In genomic region chr6:168192901-168193815, GRCh38 we compare ENCODE assay signal across 18 cellular contexts.
A peak's percentile ranks its signal among the peaks of the same experiment; 100 is the strongest.
DNase-seq lines count a peak whose midpoint lies in the region; ATAC-seq, FAIRE-seq and TF ChIP-seq lines count a peak whose summit lies in the region.
"Had no signal": no experiment of that assay in that cellular context is flagged by ENCODE, and none has a peak within 500 bp of the region (broad histone marks: within the 10 kb centered on the region; RNA-seq: fewer than 3 reads in every experiment).

No MANE protein-coding gene starts in this region.

- H3K4me1 ChIP-seq in H1 (replicated peaks in 1 of 4; ENCODE audit: control insufficient read depth in 3 of 4, insufficient read depth in 4 of 4, low read length in 3 of 4): no peaks in the 10 kb centered on the region; a peak in 1 of 7 replicates
- H3K4me1 ChIP-seq in neuronal stem cell (ENCODE audit: control insufficient read depth in 2 of 2, insufficient read depth in 1 of 2, low read depth in 1 of 2, low read length in 2 of 2): peaks cover 3 to 4% of the 10 kb centered on the region in 2 donors
- no peaks in the 10 kb centered on the region for H3K4me1 ChIP-seq in trophoblast cell (ENCODE audit: control insufficient read depth in 1 of 2, insufficient read depth in 2 of 2, low read length in 2 of 2)

- H3K56ac ChIP-seq in H1 (replicated peaks; ENCODE audit: insufficient read length, low read depth, low read length): no peak overlapping the region

- H3K14ac ChIP-seq in H1 (ENCODE audit: insufficient read length) (no peak overlapping the region), neuronal stem cell (ENCODE audit: low read length) (no peak overlapping the region), trophoblast cell (ENCODE audit: low read length) (no peak overlapping the region)

- 0 out of 2 replicates have a peak overlapping the region, but pooled peaks have one; percentile 32 for H2BK20ac ChIP-seq in H1 (ENCODE audit: low read length)

- DNase-seq in Right ventricle myocardium inferior (ENCODE audit: missing footprints) (peak; percentile 50), Right ventricle myocardium superior (no peak), H1 (ENCODE audit: low read depth in 1 of 2, low spot score in 2 of 2) (peak in 1 of 2 experiments; percentile 45), neuronal stem cell (ENCODE audit: low spot score) (no peak), CD1c-positive myeloid dendritic cell (ENCODE audit: extremely low spot score) (no peak), trophoblast cell (no peak)
- DNase-seq: GDM1, NCI-H187 treated with DMSO at 0.1 percent for 48 hours, NCI-H446, OCI-M1, RPMI8226 had no signal

- H2AK5ac ChIP-seq in H1 (ENCODE audit: low read depth, low read length): no peak overlapping the region
- H2AK5ac ChIP-seq in neuronal stem cell (ENCODE audit: low read depth, low read length): peak overlapping the region; percentile 6
- H2AK5ac ChIP-seq in trophoblast cell (ENCODE audit: low read length): no peak overlapping the region

- FAIRE-seq in H1 (lab: Jason Lieb, UNC): no peak
- FAIRE-seq: A204.1, GM12878, HTR-8/SVneo had no signal

- POLR2A ChIA-PET in H1 (lab: Charles Lee; ENCODE audit: partially characterized antibody): interaction anchor here (1.4 kb wide), 1 partner anchor 30 kb away, joined by 3 read pairs; no protein-coding TSS in a partner anchor

- no peak overlapping the region for H3K4ac ChIP-seq in H1 (replicated peaks; ENCODE audit: insufficient read length, low read depth, low read length)
- no peak overlapping the region for H3K4ac ChIP-seq in neuronal stem cell (ENCODE audit: low read length)
- H3K4ac ChIP-seq in trophoblast cell (ENCODE audit: low read depth, low read length): no peak overlapping the region

- no peaks in the 10 kb centered on the region for H3K27me3 ChIP-seq in H1 (replicated peaks in 1 of 4; ENCODE audit: control insufficient read depth in 3 of 4, extremely low read depth in 1 of 4, insufficient read depth in 3 of 4, low read length in 3 of 4)
- H3K27me3 ChIP-seq in neuronal stem cell (ENCODE audit: control insufficient read depth in 3 of 3, insufficient read depth in 3 of 3, low read depth in 1 of 3, low read length in 3 of 3): peaks cover 0 to 10% (median 0%) of the 10 kb centered on the region in 3 experiments
- H3K27me3 ChIP-seq in trophoblast cell (ENCODE audit: insufficient read depth, low read length): no peaks in the 10 kb centered on the region
- H3K27me3 ChIP-seq: BLaER1 treated with 17β-estradiol and CSF1 and Interleukin-3, amounts not matched to agents 10 nM and 100 nM had no signal

- ATAC-seq in Right ventricle myocardium inferior (no peak), Right ventricle myocardium superior (ENCODE audit: poor library complexity) (no peak), HG02884 (IDR thresholded peaks at IDR 0.05; ENCODE audit: unreplicated experiment) (no peak)
- ATAC-seq: GM12878 had no signal

- H3K23me2 ChIP-seq in H1 (ENCODE audit: low read depth, low read length): no peaks in the 10 kb centered on the region

- H4K8ac ChIP-seq in H1 (ENCODE audit: extremely low read depth, insufficient read depth, low read length): peak overlapping the region; percentile 59; the same call in 1 of the 2 replicates
- no peak overlapping the region for H4K8ac ChIP-seq in neuronal stem cell (ENCODE audit: low read depth, low read length)
- no peak overlapping the region for H4K8ac ChIP-seq in trophoblast cell (ENCODE audit: low read depth, low read length)

- H4K91ac ChIP-seq in H1 (replicated peaks; ENCODE audit: insufficient read length, low read length) (no peak overlapping the region), neuronal stem cell (ENCODE audit: low read depth, low read length, poor library complexity) (no peak overlapping the region), trophoblast cell (ENCODE audit: low read depth, low read length) (no peak overlapping the region)

- no peak overlapping the region for H2BK15ac ChIP-seq in H1 (ENCODE audit: low read length)
- H2BK15ac ChIP-seq in neuronal stem cell (ENCODE audit: low read length): peak overlapping the region; percentile 3

- H3K36me3 ChIP-seq in H1 (ENCODE audit: control insufficient read depth in 2 of 4, insufficient read depth in 4 of 4, low read length in 3 of 4) (no peaks in the 10 kb centered on the region), neuronal stem cell (replicated peaks in 1 of 2; ENCODE audit: control insufficient read depth in 2 of 2, insufficient read depth in 2 of 2, low read length in 2 of 2) (no peaks in the 10 kb centered on the region), trophoblast cell (ENCODE audit: control insufficient read depth in 1 of 2, insufficient read depth in 2 of 2, low read length in 2 of 2) (no peaks in the 10 kb centered on the region)
- H3K36me3 ChIP-seq: SJCRH30 had no signal

- H3K9me3 ChIP-seq in H1 (ENCODE audit: insufficient read depth in 2 of 2, low read depth in 1 of 2, low read length in 1 of 2): no peaks in the 10 kb centered on the region
- H3K9me3 ChIP-seq in neuronal stem cell (replicated peaks in 1 of 2; ENCODE audit: control insufficient read depth in 2 of 2, insufficient read depth in 1 of 2, low read depth in 1 of 2, low read length in 2 of 2): no peaks in the 10 kb centered on the region
- peaks cover 3% of the 10 kb centered on the region for H3K9me3 ChIP-seq in trophoblast cell (ENCODE audit: insufficient read depth, low read depth, low read length)
- H3K9me3 ChIP-seq: BLaER1 treated with 17β-estradiol and CSF1 and Interleukin-3, amounts not matched to agents 10 nM and 100 nM; SJCRH30 had no signal

- no peak overlapping the region for H2BK120ac ChIP-seq in H1 (replicated peaks; ENCODE audit: low read depth, low read length)
- peak overlapping the region; percentile 39 for H2BK120ac ChIP-seq in neuronal stem cell (ENCODE audit: low read depth, low read length)
- H2BK120ac ChIP-seq in trophoblast cell (ENCODE audit: insufficient read depth, low read length, poor library complexity): no peak overlapping the region

- CTCF ChIA-PET in H1 (lab: Charles Lee; ENCODE audit: partially characterized antibody): interaction anchor here (1.1 to 4.0 kb wide), 4 partner anchors 14 to 162 kb away, joined by 4 to 17 read pairs (median 10); no protein-coding TSS in a partner anchor

- intact Hi-C loops in Right ventricle myocardium inferior (cut with DNase I) (no loop called here), Right ventricle myocardium superior (cut with DNase I) (no loop called here)

- H3K9ac ChIP-seq in H1 (replicated peaks in 1 of 4; ENCODE audit: extremely low read depth in 1 of 4, low read depth in 3 of 4, low read length in 3 of 4) (no peak overlapping the region), neuronal stem cell (ENCODE audit: low read depth, low read length, poor library complexity) (no peak overlapping the region), trophoblast cell (ENCODE audit: low read length) (no peak overlapping the region)
- H3K9ac ChIP-seq: BLaER1 treated with 17β-estradiol and CSF1 and Interleukin-3, amounts not matched to agents 10 nM and 100 nM had no signal

- H3K79me1 ChIP-seq in H1 (ENCODE audit: low read depth, low read length): no peaks in the 10 kb centered on the region
- no peaks in the 10 kb centered on the region for H3K79me1 ChIP-seq in neuronal stem cell (ENCODE audit: low read depth, low read length)
- H3K79me1 ChIP-seq in trophoblast cell (ENCODE audit: low read length): no peaks in the 10 kb centered on the region

- H3K4me2 ChIP-seq in H1 (ENCODE audit: insufficient read depth in 1 of 2, low read depth in 2 of 2, low read length in 2 of 2) (no peak overlapping the region), neuronal stem cell (ENCODE audit: insufficient read depth, low read length, poor library complexity, severe bottlenecking) (no peak overlapping the region), trophoblast cell (ENCODE audit: low read length) (no peak overlapping the region)
- H3K4me2 ChIP-seq: BLaER1 treated with 17β-estradiol and CSF1 and Interleukin-3, amounts not matched to agents 10 nM and 100 nM had no signal

- no peak overlapping the region for H4K12ac ChIP-seq in trophoblast cell (ENCODE audit: low read depth, low read length)

- TF ChIP-seq EP300 in H1 (IDR thresholded peaks at IDR 0.05; ENCODE audit: borderline replicate concordance in 1 of 2, low read depth in 2 of 2, low read length in 2 of 2): no peak

- H4K5ac ChIP-seq in H1 (ENCODE audit: insufficient read length, low read depth, low read length): no peak overlapping the region

- H3K18ac ChIP-seq in H1 (ENCODE audit: extremely low read depth, low read length) (no peak overlapping the region; the same call in 1 of the 2 replicates), neuronal stem cell (ENCODE audit: low read length) (peak overlapping the region; percentile 24), trophoblast cell (ENCODE audit: low read length) (no peak overlapping the region)

- no peaks in the 10 kb centered on the region for H3K79me2 ChIP-seq in H1 (ENCODE audit: control insufficient read depth in 1 of 2, insufficient read depth in 2 of 2, low read length in 2 of 2)
- no peaks in the 10 kb centered on the region for H3K79me2 ChIP-seq in trophoblast cell (ENCODE audit: control insufficient read depth, insufficient read depth, low read length, poor library complexity)

- TF ChIP-seq CTCF in H1 (IDR thresholded peaks at IDR 0.05; ENCODE audit: control extremely low read depth in 1 of 3, insufficient read depth in 1 of 3, low read depth in 1 of 3, low read length in 3 of 3): no peak

- TF ChIP-seq RAD21 in H1 (IDR thresholded peaks at IDR 0.05 in 1 of 2, conservative IDR thresholded peaks at IDR 0.05 in 1 of 2; ENCODE audit: low read depth in 2 of 2, low read length in 2 of 2): no peak

- no peaks in the 10 kb centered on the region for H4K20me1 ChIP-seq in H1 (replicated peaks in 1 of 2; ENCODE audit: control insufficient read depth in 1 of 2, insufficient read depth in 2 of 2, low read length in 2 of 2)
- H4K20me1 ChIP-seq: BLaER1 treated with 17β-estradiol and CSF1 and Interleukin-3, amounts not matched to agents 10 nM and 100 nM had no signal

- H3K23ac ChIP-seq in H1 (ENCODE audit: insufficient read length) (no peak overlapping the region), neuronal stem cell (ENCODE audit: low read depth, low read length, poor library complexity) (peak overlapping the region; percentile 39), trophoblast cell (ENCODE audit: low read length) (no peak overlapping the region)

- WGBS in H1 (ENCODE audit: extremely low coverage in 1 of 2, insufficient coverage in 1 of 2, insufficient read length in 1 of 2, insufficient replicate concordance in 2 of 2, low coverage in 1 of 2, low lambda C conversion rate in 2 of 2, missing lambda C conversion rate in 1 of 2), 2 experiments: 93% methylated on average over 40 of the region's 47 CpGs; no CpG with 5 or more reads in 1 of the 2 experiments
- no CpG with 5 or more reads among the region's 47 CpGs for WGBS in neuronal stem cell (ENCODE audit: extremely low coverage in 2 of 2, insufficient read length in 2 of 2, insufficient replicate concordance in 1 of 2), 2 donors
- WGBS in trophoblast cell (ENCODE audit: extremely low coverage, insufficient coverage, insufficient read length): no CpG with 5 or more reads among the region's 47 CpGs

- H2AFZ ChIP-seq in H1 (ENCODE audit: low read length): peak overlapping the region; percentile 44; the same call in 1 of the 2 replicates
- H2AFZ ChIP-seq in neuronal stem cell (ENCODE audit: low read length): no peak overlapping the region
- no peak overlapping the region for H2AFZ ChIP-seq in trophoblast cell (ENCODE audit: insufficient read depth, low read length, poor library complexity)

- H2BK12ac ChIP-seq in H1 (ENCODE audit: low read depth, low read length) (no peak overlapping the region), neuronal stem cell (ENCODE audit: low read length) (no peak overlapping the region), trophoblast cell (ENCODE audit: low read length) (no peak overlapping the region)

- no peak overlapping the region for H3K27ac ChIP-seq in H1 (ENCODE audit: low read depth, low read length)
- H3K27ac ChIP-seq in neuronal stem cell (replicated peaks; ENCODE audit: low read length): no peak overlapping the region
- no peak overlapping the region for H3K27ac ChIP-seq in trophoblast cell (ENCODE audit: low read depth, low read length)
- H3K27ac ChIP-seq: BLaER1 treated with 17β-estradiol and CSF1 and Interleukin-3, amounts not matched to agents 10 nM and 100 nM; HL-60; SJCRH30 had no signal

- no peak overlapping the region for H3K4me3 ChIP-seq in H1 (ENCODE audit: extremely low read depth in 1 of 4, insufficient read depth in 2 of 4, low read depth in 3 of 4, low read length in 4 of 4)
- H3K4me3 ChIP-seq in neuronal stem cell (ENCODE audit: low read length in 2 of 2): no peak overlapping the region
- H3K4me3 ChIP-seq in trophoblast cell (ENCODE audit: low read depth, low read length): no peak overlapping the region
- H3K4me3 ChIP-seq: BLaER1 treated with 17β-estradiol and CSF1 and Interleukin-3, amounts not matched to agents 10 nM and 100 nM; GM12878; SJCRH30 had no signal

- no peak overlapping the region for H2BK5ac ChIP-seq in H1 (ENCODE audit: low read depth, low read length)
- no peak overlapping the region for H2BK5ac ChIP-seq in neuronal stem cell (ENCODE audit: low read length)
- no peak overlapping the region for H2BK5ac ChIP-seq in trophoblast cell (ENCODE audit: low read depth, low read length, poor library complexity)

- no peak for TF ChIP-seq POLR2A in H1 (IDR thresholded peaks at IDR 0.05; ENCODE audit: control extremely low read depth in 1 of 2, low read depth in 2 of 2, low read length in 2 of 2)
